Comparison of ENCODE assay signal across 8 cellular contexts in genomic region chr6:128725271-128726233, GRCh38.
A peak's percentile ranks its signal among the peaks of the same experiment; 100 is the strongest.
DNase-seq lines count a peak whose midpoint lies in the region; ATAC-seq, FAIRE-seq and TF ChIP-seq lines count a peak whose summit lies in the region.

No MANE protein-coding gene starts in this region.

- intact Hi-C loops in activated CD8-positive, alpha-beta T cell treated with anti-CD3 and anti-CD28 coated beads for 36 hours (cut with micrococcal nuclease) = no loop called here
- intact Hi-C loops in left ventricle myocardium superior (cut with micrococcal nuclease) = loop anchor here (10.0 kb wide), 2 partner anchors 519 to 991 kb away; no protein-coding TSS in a partner anchor

- no peak for ATAC-seq in activated CD8-positive, alpha-beta T cell treated with anti-CD3 and anti-CD28 coated beads for 36 hours
- ATAC-seq in left ventricle myocardium superior = peak; percentile 40

- DNase-seq in EL (peak; percentile 47), left ventricle myocardium superior (no peak), SHP77 treated with DMSO at 0.1 percent for 48 hours (lab: John Stamatoyannopoulos, UW) (no peak)
- DNase-seq in Jurkat, Clone E6-1 (ENCODE audit: low read depth, low spot score) = peak; percentile 6
- DNase-seq in activated CD8-positive, alpha-beta T cell treated with anti-CD3 and anti-CD28 coated beads for 36 hours = peak; percentile 36
- DNase-seq in stimulated activated CD4-positive, alpha-beta T cell treated with anti-CD3 and anti-CD28 coated beads, Interleukin-4, amount 100 ng/mL, for 24 hours = peak; percentile 23
- no peak for DNase-seq in stimulated activated naive CD4-positive, alpha-beta T cell treated with Interleukin-2 at 50 U/mL for 16 hours (lab: John Stamatoyannopoulos, UW)

- peaks cover 20% of the 10 kb centered on the region for H3K27me3 Mint-ChIP-seq in activated CD8-positive, alpha-beta T cell treated with anti-CD3 and anti-CD28 coated beads for 36 hours

- H3K9me3 Mint-ChIP-seq in activated CD8-positive, alpha-beta T cell treated with anti-CD3 and anti-CD28 coated beads for 36 hours = no peaks in the 10 kb centered on the region

- peak; percentile 87 for TF ChIP-seq CTCF in activated CD8-positive, alpha-beta T cell treated with anti-CD3 and anti-CD28 coated beads for 36 hours (IDR thresholded peaks at IDR 0.05)

- POLR2A ChIA-PET in activated CD8-positive, alpha-beta T cell treated with anti-CD3 and anti-CD28 coated beads for 36 hours (lab: Charles Lee) = no interaction called here

- no peak overlapping the region for H3K27ac Mint-ChIP-seq in activated CD8-positive, alpha-beta T cell treated with anti-CD3 and anti-CD28 coated beads for 36 hours

- no peak overlapping the region for H3K4me3 ChIP-seq in Jurkat, Clone E6-1 (ENCODE audit: low read length)

- peaks cover 3% of the 10 kb centered on the region for H3K4me1 Mint-ChIP-seq in activated CD8-positive, alpha-beta T cell treated with anti-CD3 and anti-CD28 coated beads for 36 hours (ENCODE audit: low read depth)

- H3K4me3 Mint-ChIP-seq in activated CD8-positive, alpha-beta T cell treated with anti-CD3 and anti-CD28 coated beads for 36 hours = no peak overlapping the region

- FAIRE-seq in A204.1 (lab: Jason Lieb, UNC) = peak; percentile 97

- CTCF ChIA-PET in activated CD8-positive, alpha-beta T cell treated with anti-CD3 and anti-CD28 coated beads for 36 hours (lab: Charles Lee) = interaction anchor here (0.6 to 2.5 kb wide), 14 partner anchors 9 to 1118 kb away, joined by 3 to 27 read pairs (median 3); partner anchors contain the start of gene PTPRK

- no peaks in the 10 kb centered on the region for H3K36me3 Mint-ChIP-seq in activated CD8-positive, alpha-beta T cell treated with anti-CD3 and anti-CD28 coated beads for 36 hours (ENCODE audit: low read depth)

Comparison
In these comparisons a context has a peak if more than half of its experiments do, and no peak if none do; other contexts are left out.
1. DNase-seq: peak in EL (single experiment), Jurkat, Clone E6-1 (single experiment), activated CD8-positive, alpha-beta T cell treated with anti-CD3 and anti-CD28 coated beads for 36 hours (single experiment) and stimulated activated CD4-positive, alpha-beta T cell treated with anti-CD3 and anti-CD28 coated beads, Interleukin-4, amount 100 ng/mL, for 24 hours (single experiment); none in left ventricle myocardium superior (single experiment), stimulated activated naive CD4-positive, alpha-beta T cell treated with Interleukin-2 at 50 U/mL for 16 hours (single experiment) and SHP77 treated with DMSO at 0.1 percent for 48 hours (single experiment).